Comparison of ENCODE assay signal across 19 cellular contexts in genomic region chr17:31536451-31536850, GRCh38.
DNase-seq lines count a peak whose midpoint lies in the region; ATAC-seq, FAIRE-seq and TF ChIP-seq lines count a peak whose summit lies in the region.
"Had no signal": no experiment of that assay in that cellular context is flagged by ENCODE, and none has a peak within 500 bp of the region (broad histone marks: within the 10 kb centered on the region; RNA-seq: fewer than 3 reads in every experiment).

No MANE protein-coding gene starts in this region.

- no peak for DNase-seq in GM12892 (ENCODE audit: insufficient read length)
- DNase-seq in MM.1S = no peak
- DNase-seq in activated B cell treated with CpG ODN at 0.5 μM for 24 hours = no peak
- DNase-seq in BE2C = no peak
- DNase-seq in posterior vena cava (ENCODE audit: low spot score) = no peak
- no peak for DNase-seq in activated CD4-positive, alpha-beta T cell treated with anti-CD3 and anti-CD28 coated beads for 48 hours
- DNase-seq: DND-41, IMR-90, MG63, NCI-H1048, NCI-H1436, NCI-H187 treated with DMSO at 0.1 percent for 48 hours, NCI-H2107, NCI-H446 treated with DMSO at 0.1 percent for 48 hours, SIG-M5 had no signal

- H3K27me3 ChIP-seq in MM.1S (replicated peaks; ENCODE audit: insufficient read depth, low read length) (no peaks in the 10 kb centered on the region), BE2C (no peaks in the 10 kb centered on the region)
- H3K27me3 ChIP-seq: MG63 had no signal

- H3K27ac ChIP-seq in MM.1S (ENCODE audit: low read length) = peak overlapping the region; percentile 86; the same call in 1 of the 2 replicates

- peak overlapping the region; percentile 92 for H3K27ac Mint-ChIP-seq in activated B cell treated with CpG ODN at 0.5 μM for 24 hours

- peak overlapping the region; percentile 74 for H2AFZ ChIP-seq in MM.1S (ENCODE audit: low read length)

- no peaks in the 10 kb centered on the region for H3K27me3 Mint-ChIP-seq in activated B cell treated with CpG ODN at 0.5 μM for 24 hours
- H3K27me3 Mint-ChIP-seq: T-cell had no signal

- H3F3A ChIP-seq in MM.1S (ENCODE audit: insufficient read depth, low read length) = peaks cover 20% of the 10 kb centered on the region

- H3K4me2 ChIP-seq in MM.1S (ENCODE audit: low read depth, low read length) = peak overlapping the region; percentile 76; the same call in 1 of the 2 replicates

- no peaks in the 10 kb centered on the region for H3K9me2 ChIP-seq in MM.1S (replicated peaks; ENCODE audit: insufficient read depth, low read length)

- H3K9me3 Mint-ChIP-seq in activated B cell treated with CpG ODN at 0.5 μM for 24 hours = no peaks in the 10 kb centered on the region
- H3K9me3 Mint-ChIP-seq: T-cell had no signal

- TF ChIP-seq CTCF in MM.1S (IDR thresholded peaks at IDR 0.05; ENCODE audit: low read length) (no peak), activated B cell treated with CpG ODN at 0.5 μM for 24 hours (IDR thresholded peaks at IDR 0.05) (no peak), BE2C (IDR thresholded peaks at IDR 0.05; ENCODE audit: low read depth, low read length) (no peak)

- POLR2A ChIA-PET in activated B cell treated with CpG ODN at 0.5 μM for 24 hours (lab: Charles Lee) = interaction anchor here (0.8 to 9.5 kb wide), 6 partner anchors 7 to 297 kb away, joined by 3 to 192 read pairs (median 13); no protein-coding TSS in a partner anchor

- no peak overlapping the region for H3K4me3 ChIP-seq in MM.1S (ENCODE audit: low read length)
- H3K4me3 ChIP-seq in BE2C (ENCODE audit: low read depth, low read length) = no peak overlapping the region
- H3K4me3 ChIP-seq: MG63 had no signal

- H3K79me2 ChIP-seq in MM.1S (ENCODE audit: low read length) = no peaks in the 10 kb centered on the region

- no peaks in the 10 kb centered on the region for H3K36me3 ChIP-seq in MM.1S (replicated peaks; ENCODE audit: insufficient read depth, low read length)
- no peaks in the 10 kb centered on the region for H3K36me3 ChIP-seq in BE2C
- H3K36me3 ChIP-seq: MG63 had no signal

- peaks cover 21% of the 10 kb centered on the region for H3K36me3 Mint-ChIP-seq in activated B cell treated with CpG ODN at 0.5 μM for 24 hours (ENCODE audit: low read depth)

- ATAC-seq in activated B cell treated with CpG ODN at 0.5 μM for 24 hours (ENCODE audit: low read depth) (no peak), GM18861 (IDR thresholded peaks at IDR 0.05; ENCODE audit: unreplicated experiment) (no peak)
- ATAC-seq: Panc1, SK-N-SH treated with all-trans-retinoic acid at 6 μM for 48 hours had no signal

- CTCF ChIA-PET in activated B cell treated with CpG ODN at 0.5 μM for 24 hours (lab: Charles Lee) = interaction anchor here (2.3 to 3.5 kb wide), 3 partner anchors 12 to 43 kb away, joined by 8 to 37 read pairs (median 26); no protein-coding TSS in a partner anchor

- no peak overlapping the region for H3K4me3 Mint-ChIP-seq in activated B cell treated with CpG ODN at 0.5 μM for 24 hours
- H3K4me3 Mint-ChIP-seq: T-cell had no signal

- H3K4me1 ChIP-seq in MM.1S (ENCODE audit: low read length) (peaks cover 22% of the 10 kb centered on the region), BE2C (no peaks in the 10 kb centered on the region)

- peaks cover 82% of the 10 kb centered on the region for H3K4me1 Mint-ChIP-seq in activated B cell treated with CpG ODN at 0.5 μM for 24 hours

- peak overlapping the region; percentile 44; the same call in 1 of the 2 replicates for H3K9ac ChIP-seq in MM.1S (ENCODE audit: low read length)

- FAIRE-seq in GM12892 (lab: Jason Lieb, UNC) = peak; percentile 21

- no peak for TF ChIP-seq POLR2A in GM12892 (IDR thresholded peaks at IDR 0.05; ENCODE audit: low read depth, low read length)

- no peaks in the 10 kb centered on the region for H4K20me1 ChIP-seq in MM.1S (ENCODE audit: insufficient read depth, low read length)

- H3K9me3 ChIP-seq in MM.1S (replicated peaks; ENCODE audit: insufficient read depth, low read length) (no peaks in the 10 kb centered on the region), BE2C (no peaks in the 10 kb centered on the region)
- H3K9me3 ChIP-seq: MG63 had no signal

- intact Hi-C loops in activated B cell treated with CpG ODN at 0.5 μM for 24 hours (cut with micrococcal nuclease) = loop anchor here (2.0 to 5.0 kb wide), 3 partner anchors 60 to 366 kb away; partner anchors contain the start of genes EVI2B and UTP6
- intact Hi-C loops in posterior vena cava (cut with DNase I) = no loop called here
